ENCODE assay signal across 22 cellular contexts in genomic region chr5:149049371-149049781, GRCh38. TPM values are rescaled to one million over a fixed set of nuclear protein-coding genes. Genes with fewer than 3 reads are reported as not detected.
DNase-seq lines count a peak whose midpoint lies in the region; ATAC-seq, FAIRE-seq and TF ChIP-seq lines count a peak whose summit lies in the region.
"Had no signal": no experiment of that assay in that cellular context is flagged by ENCODE, and none has a peak within 500 bp of the region (broad histone marks: within the 10 kb centered on the region; RNA-seq: fewer than 3 reads in every experiment).

No MANE protein-coding gene starts in this region.

- TF ChIP-seq POLR2A in HepG2 (IDR thresholded peaks at IDR 0.05; ENCODE audit: insufficient read depth in 1 of 2, low read depth in 2 of 2, low read length in 2 of 2) (no peak), right lobe of liver (IDR thresholded peaks at IDR 0.05) (no peak)

- TF ChIP-seq CTCF in HepG2 (CRISPR knock-in tag; IDR thresholded peaks at IDR 0.05) (no peak), right lobe of liver (IDR thresholded peaks at IDR 0.05) (no peak), PC-3 (conservative IDR thresholded peaks at IDR 0.05; ENCODE audit: low read depth, low read length) (no peak), epithelial cell of esophagus (IDR thresholded peaks at IDR 0.05; ENCODE audit: insufficient read depth, low read depth, low read length, missing control alignments) (no peak), right atrium auricular region (IDR thresholded peaks at IDR 0.05) (no peak), mucosa of descending colon (IDR thresholded peaks at IDR 0.05) (no peak), endodermal cell (conservative IDR thresholded peaks at IDR 0.05) (no peak)

- CTCF ChIA-PET in HepG2 (lab: Yijun Ruan, JAX; ENCODE audit: low intra/inter-chr PET ratio, low total read pairs) = no interaction called here
- CTCF ChIA-PET in PC-3 (lab: Charles Lee) = interaction anchor here (0.7 to 2.1 kb wide), 2 partner anchors 66 to 256 kb away, joined by 3 to 8 read pairs; no protein-coding TSS in a partner anchor

- no peaks in the 10 kb centered on the region for H3K9me3 ChIP-seq in HepG2 (ENCODE audit: low read length)
- no peaks in the 10 kb centered on the region for H3K9me3 ChIP-seq in right lobe of liver
- no peaks in the 10 kb centered on the region for H3K9me3 ChIP-seq in PC-3 (ENCODE audit: low read length)
- no peaks in the 10 kb centered on the region for H3K9me3 ChIP-seq in right atrium auricular region
- no peaks in the 10 kb centered on the region for H3K9me3 ChIP-seq in mucosa of descending colon
- H3K9me3 ChIP-seq in endodermal cell (ENCODE audit: control insufficient read depth, low read length) = no peaks in the 10 kb centered on the region
- H3K9me3 ChIP-seq: heart left ventricle, left ventricle myocardium inferior, psoas muscle had no signal

- no peaks in the 10 kb centered on the region for H3K79me2 ChIP-seq in HepG2 (ENCODE audit: insufficient read depth, low read length)
- no peaks in the 10 kb centered on the region for H3K79me2 ChIP-seq in PC-3 (ENCODE audit: low read length)

- TF ChIP-seq RAD21 in HepG2 (CRISPR knock-in tag; IDR thresholded peaks at IDR 0.05) = no peak

- H3K27me3 Mint-ChIP-seq in endodermal cell (ENCODE audit: insufficient read depth) = no peaks in the 10 kb centered on the region

- H3K4me1 Mint-ChIP-seq in endodermal cell = no peaks in the 10 kb centered on the region
- H3K4me1 Mint-ChIP-seq: central memory CD8-positive, alpha-beta T cell had no signal

- intact Hi-C loops in HepG2 (cut with micrococcal nuclease; ENCODE audit: unreplicated experiment) = no loop called here
- intact Hi-C loops in right lobe of liver (cut with DNase I) = no loop called here
- intact Hi-C loops in PC-3 (cut with micrococcal nuclease) = no loop called here
- intact Hi-C loops in mucosa of descending colon (cut with DNase I, micrococcal nuclease) = no loop called here

- no peaks in the 10 kb centered on the region for H3K27me3 ChIP-seq in HepG2 (ENCODE audit: control insufficient read depth in 1 of 2, insufficient read depth in 2 of 2, low read length in 2 of 2)
- H3K27me3 ChIP-seq in right lobe of liver = no peaks in the 10 kb centered on the region
- no peaks in the 10 kb centered on the region for H3K27me3 ChIP-seq in PC-3 (ENCODE audit: low read length)
- H3K27me3 ChIP-seq in right atrium auricular region = no peaks in the 10 kb centered on the region
- no peaks in the 10 kb centered on the region for H3K27me3 ChIP-seq in endodermal cell (ENCODE audit: control insufficient read depth, insufficient read depth, low read length, poor library complexity, severe bottlenecking)
- H3K27me3 ChIP-seq: heart left ventricle had no signal

- H3K4me3 ChIP-seq in HepG2 (replicated peaks in 1 of 3; ENCODE audit: insufficient read depth in 1 of 3, low read depth in 2 of 3, low read length in 3 of 3) (no peak overlapping the region), right lobe of liver (no peak overlapping the region), PC-3 (ENCODE audit: low read length) (no peak overlapping the region), epithelial cell of esophagus (ENCODE audit: low read length) (no peak overlapping the region), right atrium auricular region (no peak overlapping the region), mucosa of descending colon (no peak overlapping the region), endodermal cell (ENCODE audit: low read length) (no peak overlapping the region)
- H3K4me3 ChIP-seq: heart left ventricle, left ventricle myocardium inferior, psoas muscle had no signal

- H3K4me1 ChIP-seq in HepG2 (ENCODE audit: insufficient read depth, low read length) = peaks cover 21% of the 10 kb centered on the region
- H3K4me1 ChIP-seq in right lobe of liver = no peaks in the 10 kb centered on the region
- peaks cover 33% of the 10 kb centered on the region for H3K4me1 ChIP-seq in PC-3 (ENCODE audit: insufficient read depth, low read length)
- H3K4me1 ChIP-seq in right atrium auricular region = peaks cover 0 to 10% of the 10 kb centered on the region in 2 donors
- H3K4me1 ChIP-seq in mucosa of descending colon (ENCODE audit: low read depth) = no peaks in the 10 kb centered on the region
- peaks cover 2% of the 10 kb centered on the region for H3K4me1 ChIP-seq in endodermal cell (ENCODE audit: control insufficient read depth, insufficient read depth, low read length)
- H3K4me1 ChIP-seq: psoas muscle had no signal

- no peaks in the 10 kb centered on the region for H4K20me1 ChIP-seq in HepG2 (ENCODE audit: insufficient read depth, low read length)
- no peaks in the 10 kb centered on the region for H4K20me1 ChIP-seq in PC-3 (ENCODE audit: low read length)

- in situ Hi-C loops in HepG2 (cut with HindIII; ENCODE audit: extremely low pct_ligation_motif_present, low pct_unique_long_range_greater_than_20kb) = no loop called here

- H3K27ac ChIP-seq in HepG2 (ENCODE audit: extremely low read length, insufficient read depth, low read length) (no peak overlapping the region), right lobe of liver (no peak overlapping the region), PC-3 (ENCODE audit: low read length) (no peak overlapping the region), right atrium auricular region (no peak overlapping the region), endodermal cell (ENCODE audit: low read depth, low read length) (no peak overlapping the region)
- H3K27ac ChIP-seq: heart left ventricle, left ventricle myocardium inferior, psoas muscle had no signal

- BruUV-seq in HepG2 (replicated peaks; lab: Mats Ljungman, UMichigan) (no TSS peak), PC-3 (replicated peaks; lab: Mats Ljungman, UMichigan) (no TSS peak)

- H3K9me3 Mint-ChIP-seq in endodermal cell = no peaks in the 10 kb centered on the region
- H3K9me3 Mint-ChIP-seq: activated CD4-positive, alpha-beta memory T cell treated with anti-CD3 and anti-CD28 coated beads for 36 hours; central memory CD8-positive, alpha-beta T cell had no signal

- no peaks in the 10 kb centered on the region for H3K9me2 ChIP-seq in PC-3 (replicated peaks; ENCODE audit: low read length)

- DNase-seq in HepG2 (ENCODE audit: low spot score) (peak; percentile 47), right lobe of liver (no peak), PC-3 (peak; percentile 74), epithelial cell of esophagus (ENCODE audit: low read depth) (peak; percentile 34), right atrium auricular region (ENCODE audit: low spot score) (no peak), mucosa of descending colon (no peak), endodermal cell (no peak)
- DNase-seq in stimulated activated CD4-positive, alpha-beta T cell treated with anti-CD3 and anti-CD28 coated beads, Interleukin-2, amount 100 ng/mL, for 24 hours = no peak
- DNase-seq: activated CD4-positive, alpha-beta memory T cell treated with anti-CD3 and anti-CD28 coated beads for 36 hours; activated T-cell treated with anti-CD3 and anti-CD28 coated beads for 4 hours; amygdala; DMS153; effector CD4-positive, alpha-beta T cell; heart left ventricle; left ventricle myocardium inferior; NCI-H345; NK-92 treated with Interleukin-12 subunit alpha and Interleukin-12 subunit beta, amount 100 ng/mL, for 24 hours; psoas muscle; stimulated activated CD4-positive, alpha-beta T cell treated with anti-CD3 and anti-CD28 coated beads, Interleukin-12 subunit alpha, Interleukin-12 subunit beta, amount 100 ng/mL, for 4 hours; T-helper 1 cell had no signal

- no peak overlapping the region for H3K4me3 Mint-ChIP-seq in endodermal cell
- H3K4me3 Mint-ChIP-seq: activated CD4-positive, alpha-beta memory T cell treated with anti-CD3 and anti-CD28 coated beads for 36 hours; central memory CD8-positive, alpha-beta T cell had no signal

- H2AFZ ChIP-seq in HepG2 (ENCODE audit: low read length) (no peak overlapping the region), PC-3 (ENCODE audit: low read length) (no peak overlapping the region)

- no peak overlapping the region for H3K9ac ChIP-seq in HepG2 (ENCODE audit: insufficient read depth, low read depth, low read length)
- no peak overlapping the region for H3K9ac ChIP-seq in PC-3 (ENCODE audit: low read length)
- no peak overlapping the region for H3K9ac ChIP-seq in endodermal cell (ENCODE audit: extremely low read depth, low read length, poor library complexity, severe bottlenecking)

- TF ChIP-seq EP300 in HepG2 (IDR thresholded peaks at IDR 0.05; ENCODE audit: low read depth in 2 of 2, low read length in 2 of 2) = no peak
- no peak for TF ChIP-seq EP300 in HepG2 (CRISPR knock-in tag; IDR thresholded peaks at IDR 0.05; ENCODE audit: borderline replicate concordance)

- ATAC-seq in HepG2 = no peak
- ATAC-seq in right lobe of liver = no peak
- peak; percentile 2; the same call in 1 of the 2 replicates for ATAC-seq in PC-3
- no peak for ATAC-seq in mucosa of descending colon
- ATAC-seq: HCT116, heart left ventricle, psoas muscle had no signal

- no peak for FAIRE-seq in HepG2 (lab: Jason Lieb, UNC)

- no peaks in the 10 kb centered on the region for H3K36me3 Mint-ChIP-seq in endodermal cell (ENCODE audit: low read depth)
- H3K36me3 Mint-ChIP-seq: activated CD4-positive, alpha-beta memory T cell treated with anti-CD3 and anti-CD28 coated beads for 36 hours had no signal

- H3F3A ChIP-seq in PC-3 (ENCODE audit: low read length, unreplicated experiment) = peaks cover 13% of the 10 kb centered on the region

- H3K36me3 ChIP-seq in HepG2 (replicated peaks in 1 of 2; ENCODE audit: control insufficient read depth in 1 of 2, insufficient read depth in 2 of 2, low read length in 2 of 2) (no peaks in the 10 kb centered on the region), right lobe of liver (no peaks in the 10 kb centered on the region), PC-3 (ENCODE audit: low read depth, low read length) (peaks cover 6% of the 10 kb centered on the region; the same call in 1 of the 2 replicates), right atrium auricular region (no peaks in the 10 kb centered on the region), mucosa of descending colon (ENCODE audit: low read depth) (no peaks in the 10 kb centered on the region), endodermal cell (ENCODE audit: control insufficient read depth, insufficient read depth, low read length) (no peaks in the 10 kb centered on the region)

- POLR2A ChIA-PET in HepG2 (lab: Yijun Ruan, JAX) (no interaction called here), PC-3 (lab: Charles Lee; ENCODE audit: unreplicated experiment) (no interaction called here)

- no peak overlapping the region for H3K4me2 ChIP-seq in HepG2 (ENCODE audit: low read depth, low read length)
- H3K4me2 ChIP-seq in PC-3 (ENCODE audit: low read length) = no peak overlapping the region

- H3K27ac Mint-ChIP-seq in endodermal cell = no peak overlapping the region
- H3K27ac Mint-ChIP-seq: activated CD4-positive, alpha-beta memory T cell treated with anti-CD3 and anti-CD28 coated beads for 36 hours had no signal

- WGBS in HepG2 (ENCODE audit: low lambda C conversion rate) = 34% methylated on average over 3 of the region's 3 CpGs
- whole genome bisulfite sequencing in right lobe of liver (ENCODE audit: insufficient coverage, low coverage, low lambda C conversion rate, missing lambda C conversion rate) = 100% methylated on average over 2 of the region's 3 CpGs
- WGBS in endodermal cell (ENCODE audit: insufficient coverage in 1 of 2, insufficient read length in 1 of 2), 2 experiments = 90 to 92% methylated on average over 2 to 3 of the region's 3 CpGs

RNA-seq across cellular contexts. Expression of gene SH3TC2, which starts 13.5 kb away (rescaled TPM):
- 0.71 and 0.94 TPM in 2 replicates for total RNA-seq in HepG2 (2016; rRNA removed; fragmentation: Illumina TruSeq; extraction: Trizol)
- under 0.01 and 0.20 TPM in 2 replicates for total RNA-seq in HepG2 (2016; cell fraction: cytosol; rRNA removed; fragmentation: Illumina TruSeq; extraction: Trizol; ENCODE audit: low read depth)
- 0.61 and 0.76 TPM in 2 replicates for total RNA-seq in HepG2 (2016; cell fraction: insoluble cytoplasmic fraction; rRNA removed; fragmentation: Illumina TruSeq; extraction: Trizol)
- total RNA-seq in HepG2 (2016; cell fraction: membrane; rRNA removed; fragmentation: Illumina TruSeq; extraction: Trizol) = 0.14 and 0.40 TPM in 2 replicates
- total RNA-seq in HepG2 (2016; cell fraction: nucleus; rRNA removed; fragmentation: Illumina TruSeq; extraction: Trizol) = 0.81 and 2.3 TPM in 2 replicates
- polyA plus RNA-seq in HepG2 (2011; rRNA removed) = 0.27 and 0.34 TPM in 2 replicates
- 0.12 and 0.14 TPM in 2 replicates for polyA plus RNA-seq in HepG2 (2011; cell fraction: cytosol; rRNA removed)
- 1.3 and 1.9 TPM in 2 replicates for polyA plus RNA-seq in HepG2 (2011; cell fraction: nucleus; rRNA removed)
- 0.17 and 0.40 TPM in 2 replicates for polyA plus RNA-seq in HepG2 (2012)
- 0.06 TPM in 1 of 2 replicates, not detected in the other for polyA plus RNA-seq in HepG2 (2016; cell fraction: cytosol; fragmentation: Illumina TruSeq; extraction: Trizol; ENCODE audit: low read depth)
- polyA plus RNA-seq in HepG2 (2016; cell fraction: insoluble cytoplasmic fraction; fragmentation: Illumina TruSeq; extraction: Trizol; ENCODE audit: low read depth) = 0.19 and 0.58 TPM in 2 replicates
- 0.14 TPM in 1 of 2 replicates, not detected in the other for polyA plus RNA-seq in HepG2 (2016; cell fraction: membrane; fragmentation: Illumina TruSeq; extraction: Trizol; ENCODE audit: low read depth)
- polyA plus RNA-seq in HepG2 (2016; cell fraction: nucleus; fragmentation: Illumina TruSeq; extraction: Trizol; ENCODE audit: insufficient read depth, low read depth) = 0.65 and 1.2 TPM in 2 replicates
- polyA minus RNA-seq in HepG2 (2011; rRNA and poly(A)+ RNA removed; ENCODE audit: low replicate concordance) = 4.6 and 5.3 TPM in 2 replicates
- polyA minus RNA-seq in HepG2 (2011; cell fraction: cytosol; rRNA and poly(A)+ RNA removed) = 1.1 TPM in 1 of 2 replicates, not detected in the other
- 1.7 and 2.5 TPM in 2 replicates for polyA minus RNA-seq in HepG2 (2011; cell fraction: nucleus; rRNA and poly(A)+ RNA removed)
- total RNA-seq in right lobe of liver = under 1 TPM; 0.06 to 0.88 (median 0.53) TPM
- total RNA-seq in PC-3 (2014; rRNA removed) = 32.0 and 40.0 TPM in 2 replicates
- total RNA-seq in right atrium auricular region = 10 to 100 TPM in 1 of 2 donors, 1 to 10 TPM in 1; 4.7 to 13.1 TPM
- total RNA-seq in mucosa of descending colon = 1 to 10 TPM; 1.3 to 3.9 (median 2.2) TPM
- total RNA-seq in endodermal cell = under 1 TPM; 0.27 to 0.75 TPM
- 0.53 TPM for polyA plus RNA-seq in endodermal cell (2013, experiment 1 of 2)
- polyA plus RNA-seq in endodermal cell (2013, experiment 2 of 2) = 0.21 TPM
- total RNA-seq: activated CD4-positive, alpha-beta memory T cell treated with anti-CD3 and anti-CD28 coated beads for 36 hours had no signal

Comparison
In these comparisons a context has a peak if more than half of its experiments do, and no peak if none do; other contexts are left out.
1. DNase-seq: peak in HepG2 (single experiment), PC-3 (single experiment) and epithelial cell of esophagus (single experiment); none in right lobe of liver (0 of 3), right atrium auricular region (single experiment), stimulated activated CD4-positive, alpha-beta T cell treated with anti-CD3 and anti-CD28 coated beads, Interleukin-2, amount 100 ng/mL, for 24 hours (0 of 2), mucosa of descending colon (0 of 3) and endodermal cell (single experiment).